In genomic region chr13:26742691-26743358, GRCh38 we compare ENCODE assay signal across 22 cellular contexts. TPM values are rescaled to one million over a fixed set of nuclear protein-coding genes. Genes with fewer than 3 reads are reported as not detected.
DNase-seq lines count a peak whose midpoint lies in the region; ATAC-seq and TF ChIP-seq lines count a peak whose summit lies in the region.
"Had no signal": no experiment of that assay in that cellular context is flagged by ENCODE, and none has a peak within 500 bp of the region (broad histone marks: within the 10 kb centered on the region; RNA-seq: fewer than 3 reads in every experiment).

No MANE protein-coding gene starts in this region.

- TF ChIP-seq RAD21 in SK-N-SH (IDR thresholded peaks at IDR 0.05; ENCODE audit: low read length), result no peak

- H3K9me2 ChIP-seq in GM23338 (ENCODE audit: insufficient read depth) (0 out of 2 replicates have a peak, but pooled peaks cover 8% of the 10 kb centered on the region), SK-N-SH (no peaks in the 10 kb centered on the region)

- H2AFZ ChIP-seq in GM23338 (peak overlapping the region; percentile 89), SK-N-SH (ENCODE audit: low read depth) (no peak overlapping the region)
- H2AFZ ChIP-seq: PC-9 had no signal

- no peak for TF ChIP-seq EP300 in SK-N-SH (IDR thresholded peaks at IDR 0.05; ENCODE audit: borderline replicate concordance in 1 of 2, low read depth in 1 of 2, low read length in 1 of 2)

- no peak overlapping the region for H3K9ac ChIP-seq in iPS-18a (ENCODE audit: low read length)
- H3K9ac ChIP-seq in mesendoderm (ENCODE audit: low read length), result no peak overlapping the region
- H3K9ac ChIP-seq in SK-N-SH, result no peak overlapping the region
- H3K9ac ChIP-seq: KMS-11 had no signal

- H3K18ac ChIP-seq in mesendoderm (ENCODE audit: low read length), result no peak overlapping the region

- H3K9me3 ChIP-seq in iPS-18a (ENCODE audit: control insufficient read depth, low read depth, low read length), result no peaks in the 10 kb centered on the region
- no peaks in the 10 kb centered on the region for H3K9me3 ChIP-seq in SK-N-SH
- H3K9me3 ChIP-seq: SJSA1 had no signal

- CTCF ChIA-PET in WTC11 (lab: Charles Lee), result interaction anchor here (0.9 to 1.8 kb wide), 5 partner anchors 20 to 246 kb away, joined by 3 to 12 read pairs (median 4); no protein-coding TSS in a partner anchor
- CTCF ChIA-PET in SK-N-SH (lab: Yijun Ruan, JAX), result no interaction called here

- peak in 1 of 2 experiments; percentile 30; a peak in 2 of 4 replicates for TF ChIP-seq CTCF in GM23338 (conservative IDR thresholded peaks at IDR 0.05; ENCODE audit: low read depth in 2 of 2)
- no peak for TF ChIP-seq CTCF in WTC11 (IDR thresholded peaks at IDR 0.05)
- no peak for TF ChIP-seq CTCF in SK-N-SH (IDR thresholded peaks at IDR 0.05)
- no peak for TF ChIP-seq CTCF in progenitor cell of endocrine pancreas (IDR thresholded peaks at IDR 0.05; ENCODE audit: unreplicated experiment)

- H3K36me3 ChIP-seq in GM23338 (ENCODE audit: insufficient read depth), result no peaks in the 10 kb centered on the region
- no peaks in the 10 kb centered on the region for H3K36me3 ChIP-seq in iPS-18a (ENCODE audit: control insufficient read depth, low read depth, low read length)
- H3K36me3 ChIP-seq in mesendoderm (ENCODE audit: control insufficient read depth, insufficient read depth, low read length), result no peaks in the 10 kb centered on the region
- no peaks in the 10 kb centered on the region for H3K36me3 ChIP-seq in SK-N-SH (replicated peaks in 1 of 2; ENCODE audit: control insufficient read depth in 1 of 2, insufficient read depth in 2 of 2, low read length in 1 of 2)
- H3K36me3 ChIP-seq: SJSA1 had no signal

- H3K23ac ChIP-seq in mesendoderm (ENCODE audit: low read length), result no peak overlapping the region

- no peak overlapping the region for H2AK5ac ChIP-seq in mesendoderm (ENCODE audit: low read length)

- no peak overlapping the region for H3K56ac ChIP-seq in mesendoderm (ENCODE audit: low read length)

- H3K4me3 ChIP-seq in GM23338, result peak overlapping the region; percentile 38
- H3K4me3 ChIP-seq in iPS-18a (ENCODE audit: low read length), result peak overlapping the region; percentile 31
- no peak overlapping the region for H3K4me3 ChIP-seq in mesendoderm (ENCODE audit: low read length)
- no peak overlapping the region for H3K4me3 ChIP-seq in SK-N-SH (ENCODE audit: low read depth in 2 of 2, low read length in 1 of 2)
- H3K4me3 ChIP-seq: PC-9, SJSA1 had no signal

- peak overlapping the region; percentile 62 for H3K4me2 ChIP-seq in GM23338
- H3K4me2 ChIP-seq in mesendoderm (ENCODE audit: low read length), result no peak overlapping the region
- no peak overlapping the region for H3K4me2 ChIP-seq in SK-N-SH
- H3K4me2 ChIP-seq: KMS-11, PC-9 had no signal

- peak overlapping the region; percentile 38; the same call in 2 of the 3 replicates for H3K4me3 Mint-ChIP-seq in GM23338
- H3K4me3 Mint-ChIP-seq in WTC11, result peak overlapping the region; percentile 46
- H3K4me3 Mint-ChIP-seq in immature natural killer cell, result no peak overlapping the region
- no peak overlapping the region for H3K4me3 Mint-ChIP-seq in progenitor cell of endocrine pancreas (ENCODE audit: low read depth)
- H3K4me3 Mint-ChIP-seq: IgD-negative memory B cell had no signal

- H3K27me3 Mint-ChIP-seq in GM23338 (ENCODE audit: insufficient read depth, low read depth, poor library complexity) (peaks cover 10% of the 10 kb centered on the region), WTC11 (ENCODE audit: low read depth) (peaks cover 22% of the 10 kb centered on the region), immature natural killer cell (ENCODE audit: low read depth in 3 of 3) (peaks cover 2 to 7% (median 3%) of the 10 kb centered on the region in 3 donors), progenitor cell of endocrine pancreas (peaks cover 55% of the 10 kb centered on the region)

- H3K4ac ChIP-seq in mesendoderm (ENCODE audit: low read depth, low read length), result no peak overlapping the region

- no peaks in the 10 kb centered on the region for H3K79me1 ChIP-seq in mesendoderm (ENCODE audit: low read length)

- ATAC-seq in GM23338, result peak; percentile 89
- peak; percentile 93 for ATAC-seq in WTC11
- ATAC-seq: Right ventricle myocardium inferior had no signal

- H3K27ac Mint-ChIP-seq in GM23338, result no peak overlapping the region
- H3K27ac Mint-ChIP-seq in WTC11, result no peak overlapping the region
- H3K27ac Mint-ChIP-seq in immature natural killer cell, result no peak overlapping the region
- no peak overlapping the region for H3K27ac Mint-ChIP-seq in progenitor cell of endocrine pancreas
- H3K27ac Mint-ChIP-seq: IgD-negative memory B cell had no signal

- H4K20me1 ChIP-seq in GM23338 (replicated peaks; ENCODE audit: insufficient read depth) (no peaks in the 10 kb centered on the region), SK-N-SH (ENCODE audit: insufficient read depth) (no peaks in the 10 kb centered on the region)

- no peak overlapping the region for H2BK15ac ChIP-seq in mesendoderm (replicated peaks; ENCODE audit: low read depth)

- peaks cover 24% of the 10 kb centered on the region for H3K9me3 Mint-ChIP-seq in GM23338
- peaks cover 24% of the 10 kb centered on the region for H3K9me3 Mint-ChIP-seq in WTC11
- peaks cover 3 to 15% (median 9%) of the 10 kb centered on the region in 6 donors for H3K9me3 Mint-ChIP-seq in immature natural killer cell
- H3K9me3 Mint-ChIP-seq in progenitor cell of endocrine pancreas (ENCODE audit: low read depth), result peaks cover 12% of the 10 kb centered on the region

- DNase-seq in GM23338 (ENCODE audit: low spot score) (peak; percentile 76), WTC11 (ENCODE audit: low spot score) (peak; percentile 22), mesendoderm (peak; percentile 30), SK-N-SH (no peak), immature natural killer cell (no peak), GM19240 (ENCODE audit: insufficient read length, low spot score) (no peak), progenitor cell of endocrine pancreas (ENCODE audit: low spot score, unreplicated experiment) (no peak)
- DNase-seq: 8988T, DMS153, DND-41, MM.1S, NCI-H2029 treated with DMSO at 0.1 percent for 48 hours, NCI-H446 treated with DMSO at 0.1 percent for 48 hours, NCI-H526, PC-9 had no signal

- POLR2A ChIA-PET in WTC11 (lab: Charles Lee) (no interaction called here), SK-N-SH (lab: Yijun Ruan, JAX) (no interaction called here)

- H3K4me1 ChIP-seq in GM23338 (ENCODE audit: insufficient read depth), result peaks cover 16% of the 10 kb centered on the region
- peaks cover 18% of the 10 kb centered on the region for H3K4me1 ChIP-seq in iPS-18a (ENCODE audit: control insufficient read depth, low read depth, low read length)
- no peaks in the 10 kb centered on the region for H3K4me1 ChIP-seq in mesendoderm (ENCODE audit: control insufficient read depth, low read depth, low read length)
- H3K4me1 ChIP-seq in SK-N-SH (ENCODE audit: control insufficient read depth in 1 of 2, insufficient read depth in 2 of 2, low read depth in 1 of 2, low read length in 1 of 2), result no peaks in the 10 kb centered on the region
- H3K4me1 ChIP-seq: SJSA1 had no signal

- peaks cover 15% of the 10 kb centered on the region for H3K27me3 ChIP-seq in GM23338 (ENCODE audit: insufficient read depth)
- H3K27me3 ChIP-seq in iPS-18a (ENCODE audit: control insufficient read depth, insufficient read depth, low read length), result peaks cover 37% of the 10 kb centered on the region
- H3K27me3 ChIP-seq in mesendoderm (ENCODE audit: insufficient read depth, low read length, poor library complexity), result no peaks in the 10 kb centered on the region
- H3K27me3 ChIP-seq in SK-N-SH (ENCODE audit: insufficient read depth), result peaks cover 4% of the 10 kb centered on the region; the same call in 1 of the 2 replicates

- H2BK120ac ChIP-seq in mesendoderm (ENCODE audit: low read depth, low read length), result no peak overlapping the region

- H4K8ac ChIP-seq in mesendoderm (ENCODE audit: low read depth, low read length), result no peak overlapping the region

- H2BK5ac ChIP-seq in mesendoderm (ENCODE audit: low read length), result no peak overlapping the region

- WGBS in mesendoderm (ENCODE audit: extremely low coverage, insufficient coverage, low lambda C conversion rate), result no CpG with 5 or more reads among the region's 25 CpGs
- WGBS in SK-N-SH (ENCODE audit: low lambda C conversion rate), result 66% methylated on average over 13 of the region's 25 CpGs

- no peak overlapping the region for H3K27ac ChIP-seq in GM23338 (ENCODE audit: low read depth)
- no peak overlapping the region for H3K27ac ChIP-seq in iPS-18a (ENCODE audit: low read length)
- no peak overlapping the region for H3K27ac ChIP-seq in mesendoderm (ENCODE audit: low read depth, low read length)
- no peak overlapping the region for H3K27ac ChIP-seq in SK-N-SH (ENCODE audit: low read depth in 2 of 2, low read length in 1 of 2)
- H3K27ac ChIP-seq: KMS-11, PC-9, SJSA1 had no signal

- H3F3A ChIP-seq in GM23338 (replicated peaks; ENCODE audit: low read depth) (no peaks in the 10 kb centered on the region), SK-N-SH (replicated peaks; ENCODE audit: insufficient read depth) (no peaks in the 10 kb centered on the region)

- no peaks in the 10 kb centered on the region for H3K79me2 ChIP-seq in GM23338 (replicated peaks; ENCODE audit: insufficient read depth)
- no peaks in the 10 kb centered on the region for H3K79me2 ChIP-seq in mesendoderm (ENCODE audit: control insufficient read depth, insufficient read depth, low read length)
- no peaks in the 10 kb centered on the region for H3K79me2 ChIP-seq in SK-N-SH (ENCODE audit: insufficient read depth)

- H3K36me3 Mint-ChIP-seq in GM23338 (ENCODE audit: low read depth) (peaks cover 16% of the 10 kb centered on the region), WTC11 (peaks cover 18% of the 10 kb centered on the region), immature natural killer cell (peaks cover 2 to 6% (median 3%) of the 10 kb centered on the region in 3 donors), progenitor cell of endocrine pancreas (ENCODE audit: insufficient read depth) (peaks cover 1% of the 10 kb centered on the region)
- H3K36me3 Mint-ChIP-seq: IgD-negative memory B cell had no signal

- H4K5ac ChIP-seq in mesendoderm (ENCODE audit: low read length), result no peak overlapping the region

- H3K4me1 Mint-ChIP-seq in GM23338 (peaks cover 24% of the 10 kb centered on the region), WTC11 (peaks cover 20% of the 10 kb centered on the region), immature natural killer cell (no peaks in the 10 kb centered on the region), progenitor cell of endocrine pancreas (ENCODE audit: low read depth) (no peaks in the 10 kb centered on the region)
- H3K4me1 Mint-ChIP-seq: IgD-negative memory B cell had no signal

TF ChIP-seq in SK-N-SH, 30 proteins besides CTCF, POLR2A, EP300 and RAD21 (continues in another document):
- no peak for TF ChIP-seq TEAD4 (IDR thresholded peaks at IDR 0.05; ENCODE audit: borderline replicate concordance, insufficient read depth)

RNA-seq across cellular contexts. Expression of gene GPR12, which starts 17.8 kb away (rescaled TPM):
- not detected in 2 replicates for total RNA-seq in GM23338 (2014; rRNA removed; shearing (Covaris generic))
- polyA plus RNA-seq in GM23338 (2016; fragmentation: Nextera tagmentation; extraction: Ambion mirVana), result 0.12 and 0.13 TPM in 2 replicates
- total RNA-seq in WTC11 (2021), result 0.07 to 0.09 TPM in 2 of 3 replicates, not detected in the other
- polyA plus RNA-seq in mesendoderm (2013, experiment 1 of 2), result 0.01 TPM
- polyA plus RNA-seq in mesendoderm (2013, experiment 2 of 2), result 0.03 TPM
- not detected in 2 replicates for polyA plus RNA-seq in SK-N-SH (2012; rRNA removed)
- not detected in 2 replicates for polyA plus RNA-seq in SK-N-SH (2012; cell fraction: cytosol; rRNA removed)
- not detected in 2 replicates for polyA plus RNA-seq in SK-N-SH (2012; cell fraction: nucleus; rRNA removed)
- polyA plus RNA-seq in immature natural killer cell, result under 1 TPM in 1 of 3 donors, not detected in 2; 0.11 TPM
- total RNA-seq in progenitor cell of endocrine pancreas, result not detected in 2 replicates
- total RNA-seq: PC-9, RPMI7951, SJSA1 had no signal
- polyA plus RNA-seq: BJ, IgD-negative memory B cell had no signal

Comparison
In these comparisons a context has a peak if more than half of its experiments do, and no peak if none do; other contexts are left out.
1. DNase-seq: peak in GM23338 (single experiment), WTC11 (single experiment) and mesendoderm (single experiment); none in SK-N-SH (single experiment), immature natural killer cell (0 of 3), GM19240 (single experiment) and progenitor cell of endocrine pancreas (single experiment).
2. H3K4me3 ChIP-seq: peak in GM23338 (single experiment) and iPS-18a (single experiment); none in mesendoderm (single experiment) and SK-N-SH (0 of 2).
3. H3K4me3 Mint-ChIP-seq: peak in GM23338 (single experiment) and WTC11 (single experiment); none in immature natural killer cell (0 of 5) and progenitor cell of endocrine pancreas (single experiment).